ENCODE assay signal across 25 cellular contexts in the genomic region with DNA sequence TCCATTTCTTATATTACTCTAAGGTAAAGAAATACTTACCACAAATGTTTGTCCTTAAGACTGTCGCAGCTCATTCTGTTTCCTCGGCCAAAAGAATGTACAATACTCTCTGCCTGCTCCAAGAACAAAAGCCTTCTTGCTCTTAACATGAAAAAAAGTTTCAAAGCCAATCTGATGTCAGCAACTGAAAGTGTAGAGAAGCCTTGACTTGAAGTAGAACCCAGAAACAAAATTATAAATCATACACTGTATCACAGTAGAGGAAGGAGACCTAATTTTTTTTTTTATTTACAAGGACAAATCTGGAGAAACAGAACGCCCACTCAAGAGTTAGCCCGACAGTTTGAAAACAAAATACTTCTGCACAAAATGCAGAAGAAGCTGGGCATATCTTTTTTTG. TPM values are rescaled to one million over a fixed set of nuclear protein-coding genes. Genes with fewer than 3 reads are reported as not detected.
DNase-seq lines count a peak whose midpoint lies in the region; ATAC-seq, FAIRE-seq and TF ChIP-seq lines count a peak whose summit lies in the region.
"Had no signal": no experiment of that assay in that cellular context is flagged by ENCODE, and none has a peak within 500 bp of the region (broad histone marks: within the 10 kb centered on the region; RNA-seq: fewer than 3 reads in every experiment).

A gene with protein sequence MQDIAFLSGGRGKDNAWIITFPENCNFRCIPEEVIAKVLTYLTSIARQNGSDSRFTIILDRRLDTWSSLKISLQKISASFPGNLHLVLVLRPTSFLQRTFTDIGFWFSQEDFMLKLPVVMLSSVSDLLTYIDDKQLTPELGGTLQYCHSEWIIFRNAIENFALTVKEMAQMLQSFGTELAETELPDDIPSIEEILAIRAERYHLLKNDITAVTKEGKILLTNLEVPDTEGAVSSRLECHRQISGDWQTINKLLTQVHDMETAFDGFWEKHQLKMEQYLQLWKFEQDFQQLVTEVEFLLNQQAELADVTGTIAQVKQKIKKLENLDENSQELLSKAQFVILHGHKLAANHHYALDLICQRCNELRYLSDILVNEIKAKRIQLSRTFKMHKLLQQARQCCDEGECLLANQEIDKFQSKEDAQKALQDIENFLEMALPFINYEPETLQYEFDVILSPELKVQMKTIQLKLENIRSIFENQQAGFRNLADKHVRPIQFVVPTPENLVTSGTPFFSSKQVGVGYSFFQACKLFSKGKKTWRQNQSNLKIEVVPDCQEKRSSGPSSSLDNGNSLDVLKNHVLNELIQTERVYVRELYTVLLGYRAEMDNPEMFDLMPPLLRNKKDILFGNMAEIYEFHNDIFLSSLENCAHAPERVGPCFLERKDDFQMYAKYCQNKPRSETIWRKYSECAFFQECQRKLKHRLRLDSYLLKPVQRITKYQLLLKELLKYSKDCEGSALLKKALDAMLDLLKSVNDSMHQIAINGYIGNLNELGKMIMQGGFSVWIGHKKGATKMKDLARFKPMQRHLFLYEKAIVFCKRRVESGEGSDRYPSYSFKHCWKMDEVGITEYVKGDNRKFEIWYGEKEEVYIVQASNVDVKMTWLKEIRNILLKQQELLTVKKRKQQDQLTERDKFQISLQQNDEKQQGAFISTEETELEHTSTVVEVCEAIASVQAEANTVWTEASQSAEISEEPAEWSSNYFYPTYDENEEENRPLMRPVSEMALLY (minus strand): TSS at position 101 of the 400 bp plus-strand sequence. CDS start 56,423 bp downstream, outside the sequence.

- no peak within 1 kb of the TSS for H3K4me3 Mint-ChIP-seq in activated naive CD8-positive, alpha-beta T cell treated with anti-CD3 and anti-CD28 coated beads for 36 hours
- no peak within 1 kb of the TSS for H3K4me3 Mint-ChIP-seq in activated naive CD8-positive, alpha-beta T cell treated with anti-CD3 and anti-CD28 coated beads, Interleukin-2, amount 50 U/mL, for 24 hours
- H3K4me3 Mint-ChIP-seq in progenitor cell of endocrine pancreas (ENCODE audit: low read depth) = no peak within 1 kb of the TSS
- H3K4me3 Mint-ChIP-seq: B cell; CD4-positive, alpha-beta T cell; CD8-positive, alpha-beta T cell had no signal

- no peak for TF ChIP-seq CTCF in progenitor cell of endocrine pancreas (IDR thresholded peaks at IDR 0.05; ENCODE audit: unreplicated experiment)

- H3K27ac Mint-ChIP-seq in activated naive CD8-positive, alpha-beta T cell treated with anti-CD3 and anti-CD28 coated beads for 36 hours = peak within 1 kb of the TSS; percentile 19
- no peak within 1 kb of the TSS for H3K27ac Mint-ChIP-seq in activated naive CD8-positive, alpha-beta T cell treated with anti-CD3 and anti-CD28 coated beads, Interleukin-2, amount 50 U/mL, for 24 hours
- H3K27ac Mint-ChIP-seq in progenitor cell of endocrine pancreas = no peak within 1 kb of the TSS
- H3K27ac Mint-ChIP-seq: B cell; CD4-positive, alpha-beta T cell; CD8-positive, alpha-beta T cell had no signal

- no peak for DNase-seq in activated naive CD8-positive, alpha-beta T cell treated with anti-CD3 and anti-CD28 coated beads for 36 hours
- DNase-seq in activated naive CD8-positive, alpha-beta T cell treated with anti-CD3 and anti-CD28 coated beads, Interleukin-2, amount 50 U/mL, for 24 hours = no peak
- DNase-seq in frontal cortex (ENCODE audit: low spot score in 2 of 2) (no peak), occipital lobe (lab: John Stamatoyannopoulos, UW) (no peak), progenitor cell of endocrine pancreas (ENCODE audit: low spot score, unreplicated experiment) (no peak), amniotic stem cell (lab: John Stamatoyannopoulos, UW) (no peak), NCI-H1417 treated with DMSO at 0.1 percent for 48 hours (lab: John Stamatoyannopoulos, UW) (no peak)
- DNase-seq: AML-193; CD4-positive, alpha-beta T cell; CD8-positive, alpha-beta T cell; COR-L47; DMS 273 treated with DMSO at 0.1 percent for 48 hours; DMS153; DMS53; DMS79; DND-41; EL; GDM1 had no signal

- no peaks in the 10 kb centered on the region for H3K27me3 Mint-ChIP-seq in activated naive CD8-positive, alpha-beta T cell treated with anti-CD3 and anti-CD28 coated beads for 36 hours
- no peaks in the 10 kb centered on the region for H3K27me3 Mint-ChIP-seq in activated naive CD8-positive, alpha-beta T cell treated with anti-CD3 and anti-CD28 coated beads, Interleukin-2, amount 50 U/mL, for 24 hours
- no peaks in the 10 kb centered on the region for H3K27me3 Mint-ChIP-seq in progenitor cell of endocrine pancreas
- H3K27me3 Mint-ChIP-seq: B cell; CD4-positive, alpha-beta T cell had no signal

- no peaks in the 10 kb centered on the region for H3K4me1 Mint-ChIP-seq in activated naive CD8-positive, alpha-beta T cell treated with anti-CD3 and anti-CD28 coated beads for 36 hours
- no peaks in the 10 kb centered on the region for H3K4me1 Mint-ChIP-seq in activated naive CD8-positive, alpha-beta T cell treated with anti-CD3 and anti-CD28 coated beads, Interleukin-2, amount 50 U/mL, for 24 hours
- H3K4me1 Mint-ChIP-seq in progenitor cell of endocrine pancreas (ENCODE audit: low read depth) = no peaks in the 10 kb centered on the region
- H3K4me1 Mint-ChIP-seq: B cell had no signal

- FAIRE-seq in frontal cortex (lab: Jason Lieb, UNC) = no peak
- FAIRE-seq: A549, GM12878, GM12892, GM18507 had no signal

- H3K36me3 Mint-ChIP-seq in activated naive CD8-positive, alpha-beta T cell treated with anti-CD3 and anti-CD28 coated beads for 36 hours = peaks cover 4% of the 10 kb centered on the region
- H3K36me3 Mint-ChIP-seq in activated naive CD8-positive, alpha-beta T cell treated with anti-CD3 and anti-CD28 coated beads, Interleukin-2, amount 50 U/mL, for 24 hours (ENCODE audit: low read depth) = peaks cover 5% of the 10 kb centered on the region
- no peaks in the 10 kb centered on the region for H3K36me3 Mint-ChIP-seq in progenitor cell of endocrine pancreas (ENCODE audit: insufficient read depth)
- H3K36me3 Mint-ChIP-seq: CD8-positive, alpha-beta T cell had no signal

- H3K9me3 Mint-ChIP-seq in activated naive CD8-positive, alpha-beta T cell treated with anti-CD3 and anti-CD28 coated beads for 36 hours = no peaks in the 10 kb centered on the region
- no peaks in the 10 kb centered on the region for H3K9me3 Mint-ChIP-seq in activated naive CD8-positive, alpha-beta T cell treated with anti-CD3 and anti-CD28 coated beads, Interleukin-2, amount 50 U/mL, for 24 hours
- peaks cover 14% of the 10 kb centered on the region for H3K9me3 Mint-ChIP-seq in progenitor cell of endocrine pancreas (ENCODE audit: low read depth)
- H3K9me3 Mint-ChIP-seq: CD4-positive, alpha-beta T cell; CD8-positive, alpha-beta T cell had no signal

- ATAC-seq in activated naive CD8-positive, alpha-beta T cell treated with anti-CD3 and anti-CD28 coated beads, Interleukin-2, amount 50 U/mL, for 24 hours = no peak
- ATAC-seq: A549; CD8-positive, alpha-beta T cell; GM12878 had no signal

RNA-seq across cellular contexts. Expression of the gene that starts here (rescaled TPM):
- under 1 TPM; 0.23 to 0.32 TPM for total RNA-seq in activated naive CD8-positive, alpha-beta T cell treated with anti-CD3 and anti-CD28 coated beads for 36 hours
- total RNA-seq in frontal cortex (17.9 TPM), occipital lobe (12.9 TPM), progenitor cell of endocrine pancreas (0.31 TPM in 1 of 2 replicates, not detected in the other)
- total RNA-seq: A172, G401 had no signal

Comparison
In these comparisons a context has a peak if more than half of its experiments do, and no peak if none do; other contexts are left out.
1. RNA of the gene that starts here (total RNA-seq): 17.9 TPM in frontal cortex (single experiment) and 12.9 TPM in occipital lobe (single experiment); 0.23 to 0.32 TPM in activated naive CD8-positive, alpha-beta T cell treated with anti-CD3 and anti-CD28 coated beads for 36 hours and 0.31 TPM in progenitor cell of endocrine pancreas; every median in the first group is over 10 times any median in the second.